8 cellular contexts compared by ENCODE assay signal in the genomic region with DNA sequence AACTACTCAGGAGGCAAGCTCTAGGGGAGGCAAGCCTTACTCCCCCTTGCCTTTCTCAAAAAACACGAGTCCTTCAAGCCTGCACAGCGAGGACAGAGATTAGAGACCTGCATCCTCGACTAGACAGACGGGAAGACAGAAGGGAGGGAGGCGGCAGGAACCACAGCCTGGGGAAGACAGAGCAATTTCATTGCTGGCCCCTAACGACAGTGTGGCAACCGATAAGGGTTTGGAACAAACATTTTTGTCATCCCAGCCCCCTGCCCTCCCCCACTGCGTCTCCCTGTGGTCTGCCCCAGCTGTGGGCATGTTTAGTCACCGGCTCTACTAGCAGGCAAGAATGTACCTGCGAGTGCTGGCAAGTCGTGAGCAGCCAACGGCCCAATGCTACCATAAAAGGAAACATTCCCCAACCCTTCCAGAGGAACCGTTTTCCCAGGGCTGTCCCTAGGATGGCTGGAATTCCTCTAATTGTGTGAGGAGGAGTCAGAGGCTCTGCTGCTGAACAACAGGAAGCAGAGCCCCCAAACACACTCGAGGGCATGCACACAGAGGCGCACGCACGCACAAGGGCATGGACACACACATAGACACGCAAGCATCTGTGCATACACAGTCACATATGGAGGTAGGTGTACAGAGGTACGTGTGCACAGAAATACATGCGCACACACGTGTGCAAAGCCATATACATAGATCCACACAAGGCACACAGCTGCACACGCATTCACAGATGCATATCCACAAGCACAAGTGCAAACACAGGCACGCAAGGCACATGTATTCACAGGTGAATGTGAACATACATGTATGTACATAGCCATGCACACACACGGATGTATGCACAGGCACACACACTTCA. TPM values are rescaled to one million over a fixed set of nuclear protein-coding genes. Genes with fewer than 3 reads are reported as not detected.
DNase-seq lines count a peak whose midpoint lies in the region; ATAC-seq and TF ChIP-seq lines count a peak whose summit lies in the region.

No MANE protein-coding gene starts in this region.

- H3K79me2 ChIP-seq in GM23338 (replicated peaks; ENCODE audit: insufficient read depth) = peaks cover 72% of the 10 kb centered on the region
- H3K79me2 ChIP-seq in PC-3 (ENCODE audit: low read length) = peaks cover 95% of the 10 kb centered on the region

- H3K9me3 ChIP-seq in PC-3 (ENCODE audit: low read length) = no peaks in the 10 kb centered on the region

- H3K4me3 ChIP-seq in GM23338 = peak overlapping the region; percentile 26; the same call in 1 of the 2 replicates
- peak overlapping the region; percentile 47 for H3K4me3 ChIP-seq in PC-3 (ENCODE audit: low read length)

- H2AFZ ChIP-seq in GM23338 (no peak overlapping the region), PC-3 (ENCODE audit: low read length) (no peak overlapping the region)

- H3K4me3 Mint-ChIP-seq in GM23338 = peak overlapping the region; percentile 50
- peak overlapping the region; percentile 86 for H3K4me3 Mint-ChIP-seq in activated T-helper 1 cell treated with anti-CD3 and anti-CD28 coated beads, Interleukin-12 subunit alpha, Interleukin-12 subunit beta, Interleukin-2, Interleukin-4 antibody, amounts not matched to agents 30 ng/mL and 10 ng/mL and 1 ng/mL, durations not matched to agents 14 hours and 24 hours and 36 hours

- BruUV-seq in PC-3 (replicated peaks; lab: Mats Ljungman, UMichigan) = no TSS peak

- peaks cover 94% of the 10 kb centered on the region for H3K36me3 Mint-ChIP-seq in GM23338 (ENCODE audit: low read depth)
- peaks cover 76% of the 10 kb centered on the region for H3K36me3 Mint-ChIP-seq in activated T-helper 1 cell treated with anti-CD3 and anti-CD28 coated beads, Interleukin-12 subunit alpha, Interleukin-12 subunit beta, Interleukin-2, Interleukin-4 antibody, amounts not matched to agents 30 ng/mL and 10 ng/mL and 1 ng/mL, durations not matched to agents 14 hours and 24 hours and 36 hours (ENCODE audit: low read depth)

- peak overlapping the region; percentile 71 for H3K9ac ChIP-seq in PC-3 (ENCODE audit: low read length)

- peaks cover 28% of the 10 kb centered on the region for H3K27me3 Mint-ChIP-seq in GM23338 (ENCODE audit: insufficient read depth, low read depth, poor library complexity)
- H3K27me3 Mint-ChIP-seq in activated T-helper 1 cell treated with anti-CD3 and anti-CD28 coated beads, Interleukin-12 subunit alpha, Interleukin-12 subunit beta, Interleukin-2, Interleukin-4 antibody, amounts not matched to agents 30 ng/mL and 10 ng/mL and 1 ng/mL, durations not matched to agents 14 hours and 24 hours and 36 hours (ENCODE audit: insufficient read depth) = no peaks in the 10 kb centered on the region

- H4K20me1 ChIP-seq in GM23338 (replicated peaks; ENCODE audit: insufficient read depth) (peaks cover 19% of the 10 kb centered on the region), PC-3 (ENCODE audit: low read length) (0 out of 2 replicates have a peak, but pooled peaks cover 8% of the 10 kb centered on the region)

- H3K4me1 Mint-ChIP-seq in GM23338 = peaks cover 76% of the 10 kb centered on the region
- H3K4me1 Mint-ChIP-seq in activated T-helper 1 cell treated with anti-CD3 and anti-CD28 coated beads, Interleukin-12 subunit alpha, Interleukin-12 subunit beta, Interleukin-2, Interleukin-4 antibody, amounts not matched to agents 30 ng/mL and 10 ng/mL and 1 ng/mL, durations not matched to agents 14 hours and 24 hours and 36 hours (ENCODE audit: low read depth) = peaks cover 81% of the 10 kb centered on the region

- no peaks in the 10 kb centered on the region for H3K9me2 ChIP-seq in GM23338 (ENCODE audit: insufficient read depth)
- H3K9me2 ChIP-seq in PC-3 (replicated peaks; ENCODE audit: low read length) = no peaks in the 10 kb centered on the region

- H3K27me3 ChIP-seq in GM23338 (ENCODE audit: insufficient read depth) (no peaks in the 10 kb centered on the region), PC-3 (ENCODE audit: low read length) (no peaks in the 10 kb centered on the region)

- DNase-seq in GM23338 (ENCODE audit: low spot score) = peak; percentile 99
- peak; percentile 95 for DNase-seq in PC-3
- peak; percentile 55 for DNase-seq in activated T-helper 1 cell treated with anti-CD3 and anti-CD28 coated beads, Interleukin-12 subunit alpha, Interleukin-12 subunit beta, Interleukin-2, Interleukin-4 antibody, amounts not matched to agents 30 ng/mL and 10 ng/mL and 1 ng/mL, durations not matched to agents 14 hours and 24 hours and 36 hours (ENCODE audit: low spot score)
- DNase-seq in fibroblast of peridontal ligament (ENCODE audit: extremely low read depth) = peak; percentile 87
- DNase-seq in occipital lobe (lab: John Stamatoyannopoulos, UW) = peak; percentile 52

- POLR2A ChIA-PET in PC-3 (lab: Charles Lee; ENCODE audit: unreplicated experiment) = interaction anchor here (0.6 kb wide), 1 partner anchor 178 kb away, joined by 3 read pairs; no protein-coding TSS in a partner anchor

- H3F3A ChIP-seq in GM23338 (replicated peaks; ENCODE audit: low read depth) = peaks cover 6% of the 10 kb centered on the region; the same call in 1 of the 2 replicates
- peaks cover 27% of the 10 kb centered on the region for H3F3A ChIP-seq in PC-3 (ENCODE audit: low read length, unreplicated experiment)

- no peak for TF ChIP-seq CTCF in GM23338 (conservative IDR thresholded peaks at IDR 0.05; ENCODE audit: low read depth in 2 of 2)
- TF ChIP-seq CTCF in PC-3 (conservative IDR thresholded peaks at IDR 0.05; ENCODE audit: low read depth, low read length) = no peak

- no peaks in the 10 kb centered on the region; the same call in 2 of the 3 replicates for H3K9me3 Mint-ChIP-seq in GM23338
- no peaks in the 10 kb centered on the region for H3K9me3 Mint-ChIP-seq in activated T-helper 1 cell treated with anti-CD3 and anti-CD28 coated beads, Interleukin-12 subunit alpha, Interleukin-12 subunit beta, Interleukin-2, Interleukin-4 antibody, amounts not matched to agents 30 ng/mL and 10 ng/mL and 1 ng/mL, durations not matched to agents 14 hours and 24 hours and 36 hours

- ATAC-seq in GM23338 = peak; percentile 82
- ATAC-seq in PC-3 = peak; percentile 51
- ATAC-seq in HG03025 (IDR thresholded peaks at IDR 0.05; ENCODE audit: low FRiP score, unreplicated experiment) = no peak
- no peak for ATAC-seq in GM18519 (IDR thresholded peaks at IDR 0.05; ENCODE audit: low FRiP score, unreplicated experiment)

- CTCF ChIA-PET in PC-3 (lab: Charles Lee) = no interaction called here

- H3K36me3 ChIP-seq in GM23338 (ENCODE audit: insufficient read depth) (peaks cover 22% of the 10 kb centered on the region), PC-3 (ENCODE audit: low read depth, low read length) (peaks cover 56% of the 10 kb centered on the region)

- H3K4me1 ChIP-seq in GM23338 (ENCODE audit: insufficient read depth) (peaks cover 37% of the 10 kb centered on the region), PC-3 (ENCODE audit: insufficient read depth, low read length) (peaks cover 64% of the 10 kb centered on the region)

- intact Hi-C loops in PC-3 (cut with micrococcal nuclease) = loop anchor here (2.0 kb wide), 1 partner anchor 57 kb away; a partner anchor contains a TSS
- intact Hi-C loops in activated T-helper 1 cell treated with anti-CD3 and anti-CD28 coated beads, Interleukin-12 subunit alpha, Interleukin-12 subunit beta, Interleukin-2, Interleukin-4 antibody, amounts not matched to agents 30 ng/mL and 10 ng/mL and 1 ng/mL, durations not matched to agents 14 hours and 24 hours and 36 hours (cut with micrococcal nuclease) = no loop called here

- H3K4me2 ChIP-seq in GM23338 = peak overlapping the region; percentile 61
- peak overlapping the region; percentile 83 for H3K4me2 ChIP-seq in PC-3 (ENCODE audit: low read length)

- peak overlapping the region; percentile 99 for H3K27ac Mint-ChIP-seq in GM23338
- H3K27ac Mint-ChIP-seq in activated T-helper 1 cell treated with anti-CD3 and anti-CD28 coated beads, Interleukin-12 subunit alpha, Interleukin-12 subunit beta, Interleukin-2, Interleukin-4 antibody, amounts not matched to agents 30 ng/mL and 10 ng/mL and 1 ng/mL, durations not matched to agents 14 hours and 24 hours and 36 hours = peak overlapping the region; percentile 98

- H3K27ac ChIP-seq in GM23338 (ENCODE audit: low read depth) (peak overlapping the region; percentile 97), PC-3 (ENCODE audit: low read length) (peak overlapping the region; percentile 97), temporal lobe (ENCODE audit: low read depth, low read length) (peak overlapping the region; percentile 98)

RNA-seq across cellular contexts. Expression of a gene that starts 58.3 kb away (rescaled TPM):
- total RNA-seq in GM23338 (2014; rRNA removed; shearing (Covaris generic)) = 204 and 233 TPM in 2 replicates
- polyA plus RNA-seq in GM23338 (2016; fragmentation: Nextera tagmentation; extraction: Ambion mirVana) = 55.4 and 58.4 TPM in 2 replicates
- total RNA-seq in PC-3 (2014; rRNA removed) (357 and 546 TPM in 2 replicates), occipital lobe (34.6 TPM), temporal lobe (31.0 TPM)
- total RNA-seq in activated T-helper 1 cell treated with anti-CD3 and anti-CD28 coated beads, Interleukin-12 subunit alpha, Interleukin-12 subunit beta, Interleukin-2, Interleukin-4 antibody, amounts not matched to agents 30 ng/mL and 10 ng/mL and 1 ng/mL, durations not matched to agents 14 hours and 24 hours and 36 hours = 618 and 639 TPM in 2 replicates

Comparison
In these comparisons a context has a peak if more than half of its experiments do, and no peak if none do; other contexts are left out.
1. ATAC-seq: peak in GM23338 (single experiment) and PC-3 (single experiment); none in HG03025 (single experiment) and GM18519 (single experiment).
2. Peak in every context shown above with its lines, with median percentiles within 50 percentile points of each other: DNase-seq and H3K27ac ChIP-seq.